ENCODE assay signal across 8 cellular contexts in genomic region chr3:194686816-194687637, GRCh38. TPM values are rescaled to one million over a fixed set of nuclear protein-coding genes. Genes with fewer than 3 reads are reported as not detected.
A peak's percentile ranks its signal among the peaks of the same experiment; 100 is the strongest.
DNase-seq lines count a peak whose midpoint lies in the region; TF ChIP-seq lines count a peak whose summit lies in the region.

No MANE protein-coding gene starts in this region.

- no peaks in the 10 kb centered on the region for H3K27me3 ChIP-seq in right atrium auricular region

- H3K9me3 ChIP-seq in right atrium auricular region = no peaks in the 10 kb centered on the region

- H3K4me3 ChIP-seq in right atrium auricular region = peak overlapping the region; percentile 69

- peaks cover 0 to 62% of the 10 kb centered on the region in 2 donors for H3K4me1 ChIP-seq in right atrium auricular region

- peak overlapping the region; percentile 80 to 89 for H3K27ac ChIP-seq in right atrium auricular region

- TF ChIP-seq CTCF in right atrium auricular region (IDR thresholded peaks at IDR 0.05) = no peak

- H3K36me3 ChIP-seq in right atrium auricular region = no peaks in the 10 kb centered on the region

- DNase-seq in NCI-H2081 (lab: John Stamatoyannopoulos, UW) = peak; percentile 26 to 44
- no peak for DNase-seq in NCI-H2081 treated with DMSO at 0.1 percent for 48 hours (lab: John Stamatoyannopoulos, UW)
- DNase-seq in NCI-H510A (lab: John Stamatoyannopoulos, UW) = peak; percentile 37
- peak; percentile 43 for DNase-seq in amniotic epithelial cell (ENCODE audit: low read depth)
- DNase-seq in right atrium auricular region (ENCODE audit: low spot score) = no peak
- peak; percentile 92 for DNase-seq in retina
- DNase-seq in NCI-H1436 (lab: John Stamatoyannopoulos, UW) = no peak
- no peak for DNase-seq in NCI-H146 (lab: John Stamatoyannopoulos, UW)

RNA-seq across cellular contexts. Expression of gene FAM43A, which starts 1.3 kb away (rescaled TPM):
- 10 to 100 TPM; 10.9 to 12.5 TPM for total RNA-seq in right atrium auricular region

RNA-seq across cellular contexts. Expression of gene LSG1, which starts 15.0 kb away (rescaled TPM):
- 10 to 100 TPM; 15.1 to 20.5 TPM for total RNA-seq in right atrium auricular region

RNA-seq across cellular contexts. Expression of gene TMEM44, which starts 53.8 kb away (rescaled TPM):
- total RNA-seq in right atrium auricular region = 1 to 10 TPM; 5.9 to 6.4 TPM

Comparison
In these comparisons a context has a peak if more than half of its experiments do, and no peak if none do; other contexts are left out.
1. DNase-seq: peak in NCI-H2081 (2 of 2), NCI-H510A (single experiment), amniotic epithelial cell (single experiment) and retina (single experiment); none in NCI-H2081 treated with DMSO at 0.1 percent for 48 hours (single experiment), right atrium auricular region (single experiment), NCI-H1436 (single experiment) and NCI-H146 (single experiment).